In genomic region chr10:122132882-122133634, GRCh38 we compare ENCODE assay signal across 20 cellular contexts.
DNase-seq lines count a peak whose midpoint lies in the region; ATAC-seq and TF ChIP-seq lines count a peak whose summit lies in the region.
"Had no signal": no experiment of that assay in that cellular context is flagged by ENCODE, and none has a peak within 500 bp of the region (broad histone marks: within the 10 kb centered on the region; RNA-seq: fewer than 3 reads in every experiment).

No MANE protein-coding gene starts in this region.

- H3K9me3 ChIP-seq in heart right ventricle: no peaks in the 10 kb centered on the region
- H3K9me3 ChIP-seq: lower lobe of right lung had no signal

- H3K4me1 Mint-ChIP-seq in neural crest cell: peaks cover 16% of the 10 kb centered on the region

- H3K4me3 ChIP-seq in heart right ventricle (no peak overlapping the region), fibroblast of mammary gland (ENCODE audit: control insufficient read depth, low read depth, low read length) (no peak overlapping the region)
- H3K4me3 ChIP-seq: lower lobe of right lung had no signal

- H3K27ac Mint-ChIP-seq in neural crest cell (ENCODE audit: unreplicated experiment): peak overlapping the region; percentile 70
- H3K27ac Mint-ChIP-seq: CD4-positive, alpha-beta T cell had no signal

- H3K36me3 ChIP-seq in heart right ventricle: peaks cover 0 to 55% (median 11%) of the 10 kb centered on the region in 9 donors

- DNase-seq in heart right ventricle (no peak), cardiac septum (ENCODE audit: low spot score) (no peak), fibroblast of mammary gland (ENCODE audit: low read depth) (no peak), neural crest cell (ENCODE audit: low read depth, low spot score) (no peak), NCI-H2081 (lab: John Stamatoyannopoulos, UW) (no peak), inferior parietal cortex (ENCODE audit: extremely low spot score) (no peak)
- DNase-seq: activated CD4-positive, alpha-beta T cell treated with anti-CD3 and anti-CD28 coated beads for 48 hours; activated CD8-positive, alpha-beta memory T cell treated with anti-CD3 and anti-CD28 coated beads, Interleukin-2, amount 50 U/mL, for 4 hours; activated gamma-delta T cell; CD4-positive, alpha-beta T cell; DMS79 treated with DMSO at 0.1 percent for 48 hours; foreskin fibroblast; lower lobe of right lung; MM.1S; naive thymus-derived CD4-positive, alpha-beta T cell; NCI-H2029 treated with DMSO at 0.1 percent for 48 hours; stimulated activated CD4-positive, alpha-beta T cell treated with anti-CD3 and anti-CD28 coated beads, Interleukin-15, amount 100 ng/mL, for 24 hours; stimulated activated naive CD8-positive, alpha-beta T cell treated with anti-CD3 and anti-CD28 coated beads, Interleukin-15, Interleukin-2, amounts not matched to agents 100 U/mL and 50 U/mL, for 24 hours had no signal

- ATAC-seq in heart right ventricle (peak in 2 of 8 donors; percentile 8 to 28), GM18907 (IDR thresholded peaks at IDR 0.05; ENCODE audit: unreplicated experiment) (no peak), HG03280 (IDR thresholded peaks at IDR 0.05; ENCODE audit: unreplicated experiment) (no peak)
- ATAC-seq: lower lobe of right lung; naive thymus-derived CD4-positive, alpha-beta T cell; stimulated activated naive CD8-positive, alpha-beta T cell treated with anti-CD3 and anti-CD28 coated beads, Interleukin-15, Interleukin-2, amounts not matched to agents 100 U/mL and 50 U/mL, for 24 hours had no signal

- peak overlapping the region in 7 of 10 donors; percentile 14 to 51 (median 35) for H3K27ac ChIP-seq in heart right ventricle
- H3K27ac ChIP-seq: lower lobe of right lung had no signal

- H3K9me3 Mint-ChIP-seq in neural crest cell: no peaks in the 10 kb centered on the region
- H3K9me3 Mint-ChIP-seq: CD4-positive, alpha-beta T cell; naive thymus-derived CD4-positive, alpha-beta T cell had no signal

- intact Hi-C loops in heart right ventricle (cut with DNase I) (no loop called here), cardiac septum (cut with DNase I) (no loop called here)

- H3K4me1 ChIP-seq in heart right ventricle: peaks cover 18 to 92% (median 61%) of the 10 kb centered on the region in 9 donors

- no peak overlapping the region for H3K4me3 Mint-ChIP-seq in neural crest cell
- H3K4me3 Mint-ChIP-seq: CD4-positive, alpha-beta T cell; naive thymus-derived CD4-positive, alpha-beta T cell had no signal

- H3K27me3 Mint-ChIP-seq in neural crest cell (ENCODE audit: low read depth): no peaks in the 10 kb centered on the region

- TF ChIP-seq CTCF in heart right ventricle (IDR thresholded peaks at IDR 0.05) (peak in 1 of 9 donors; percentile 10), fibroblast of mammary gland (conservative IDR thresholded peaks at IDR 0.05; ENCODE audit: control insufficient read depth, insufficient read depth, low read depth, low read length) (peak; percentile 12), neural crest cell (conservative IDR thresholded peaks at IDR 0.05) (no peak)

- no peaks in the 10 kb centered on the region for H3K27me3 ChIP-seq in heart right ventricle

- 57 to 71% methylated on average over 12 of the region's 12 CpGs for WGBS in heart right ventricle, 2 donors

- no peaks in the 10 kb centered on the region for H3K36me3 Mint-ChIP-seq in neural crest cell (ENCODE audit: low read depth)
- H3K36me3 Mint-ChIP-seq: naive thymus-derived CD4-positive, alpha-beta T cell had no signal
